In genomic region chr3:172280406-172281051, GRCh38 we compare ENCODE assay signal across 12 cellular contexts.
A peak's percentile ranks its signal among the peaks of the same experiment; 100 is the strongest.
DNase-seq lines count a peak whose midpoint lies in the region; ATAC-seq and TF ChIP-seq lines count a peak whose summit lies in the region.
"Had no signal": no experiment of that assay in that cellular context is flagged by ENCODE, and none has a peak within 500 bp of the region (broad histone marks: within the 10 kb centered on the region; RNA-seq: fewer than 3 reads in every experiment).

No MANE protein-coding gene starts in this region.

- H3K4me3 ChIP-seq in AG10803 (ENCODE audit: low read length): no peak overlapping the region
- H3K4me3 ChIP-seq in MM.1S (ENCODE audit: low read length): no peak overlapping the region

- peaks cover 6% of the 10 kb centered on the region for H3K27me3 Mint-ChIP-seq in endothelial cell (ENCODE audit: unreplicated experiment)

- H3K27ac ChIP-seq in MM.1S (ENCODE audit: low read length): no peak overlapping the region

- no peaks in the 10 kb centered on the region for H3K27me3 ChIP-seq in MM.1S (replicated peaks; ENCODE audit: insufficient read depth, low read length)

- no peak for TF ChIP-seq CTCF in AG10803 (conservative IDR thresholded peaks at IDR 0.05; ENCODE audit: low read length)
- TF ChIP-seq CTCF in endothelial cell (IDR thresholded peaks at IDR 0.05; ENCODE audit: unreplicated experiment): no peak
- no peak for TF ChIP-seq CTCF in MM.1S (IDR thresholded peaks at IDR 0.05; ENCODE audit: low read length)

- H4K20me1 ChIP-seq in MM.1S (ENCODE audit: insufficient read depth, low read length): no peaks in the 10 kb centered on the region

- H2AFZ ChIP-seq in MM.1S (ENCODE audit: low read length): no peak overlapping the region

- H3K4me1 Mint-ChIP-seq in endothelial cell (ENCODE audit: unreplicated experiment): peaks cover 54% of the 10 kb centered on the region

- peaks cover 21% of the 10 kb centered on the region for H3K36me3 Mint-ChIP-seq in endothelial cell (ENCODE audit: low read depth, unreplicated experiment)

- no peak overlapping the region for H3K4me3 Mint-ChIP-seq in endothelial cell (ENCODE audit: unreplicated experiment)

- peaks cover 4% of the 10 kb centered on the region; the same call in 1 of the 2 replicates for H3K36me3 ChIP-seq in MM.1S (replicated peaks; ENCODE audit: insufficient read depth, low read length)

- H3K79me2 ChIP-seq in MM.1S (ENCODE audit: low read length): peaks cover 87% of the 10 kb centered on the region

- no peak overlapping the region for H3K9ac ChIP-seq in MM.1S (ENCODE audit: low read length)

- DNase-seq in AG10803 (ENCODE audit: low read depth) (peak; percentile 81), NCI-H446 (lab: John Stamatoyannopoulos, UW) (peak; percentile 74 to 91), endothelial cell (ENCODE audit: low spot score) (no peak), myocyte (ENCODE audit: low read depth) (peak; percentile 55), MM.1S (no peak)
- no peak for DNase-seq in activated CD4-positive, CD25-positive, alpha-beta regulatory T cell treated with anti-CD3 and anti-CD28 coated beads, Interleukin-2, amount 50 U/mL, for 72 hours
- DNase-seq: activated CD8-positive, alpha-beta memory T cell treated with anti-CD3 and anti-CD28 coated beads for 24 hours; cerebellar nuclear complex; COR-L47; NCI-H2081 had no signal

- H3K9me3 Mint-ChIP-seq in endothelial cell (ENCODE audit: unreplicated experiment): no peaks in the 10 kb centered on the region

- H3K9me2 ChIP-seq in MM.1S (replicated peaks; ENCODE audit: insufficient read depth, low read length): no peaks in the 10 kb centered on the region

- H3F3A ChIP-seq in MM.1S (ENCODE audit: insufficient read depth, low read length): 0 out of 2 replicates have a peak, but pooled peaks cover 3% of the 10 kb centered on the region

- H3K27ac Mint-ChIP-seq in endothelial cell (ENCODE audit: unreplicated experiment): peak overlapping the region; percentile 57

- no peak overlapping the region for H3K4me2 ChIP-seq in MM.1S (ENCODE audit: low read depth, low read length)

- ATAC-seq in HG03045 (IDR thresholded peaks at IDR 0.05; ENCODE audit: unreplicated experiment) (no peak), GM18870 (IDR thresholded peaks at IDR 0.05; ENCODE audit: unreplicated experiment) (no peak)

- H3K9me3 ChIP-seq in MM.1S (replicated peaks; ENCODE audit: insufficient read depth, low read length): no peaks in the 10 kb centered on the region

- peaks cover 8% of the 10 kb centered on the region for H3K4me1 ChIP-seq in MM.1S (ENCODE audit: low read length)

Comparison
In these comparisons a context has a peak if more than half of its experiments do, and no peak if none do; other contexts are left out.
1. DNase-seq: peak in AG10803 (single experiment), NCI-H446 (2 of 2) and myocyte (single experiment); none in endothelial cell (single experiment), activated CD4-positive, CD25-positive, alpha-beta regulatory T cell treated with anti-CD3 and anti-CD28 coated beads, Interleukin-2, amount 50 U/mL, for 72 hours (single experiment) and MM.1S (single experiment).